Comparison of ENCODE assay signal across 1 cellular context in genomic region chr19:47718427-47719046, GRCh38.
TF ChIP-seq lines count a peak whose summit lies in the region.
"Not testable (repeated sequence)": the region's sequence is repeated elsewhere in the genome, so short reads cannot be mapped to it uniquely, and the experiment has no call there.

No MANE protein-coding gene starts in this region.

TF ChIP-seq in HepG2, 621 proteins besides CTCF, POLR2A, EP300 and RAD21:
- not testable (repeated sequence) for TF ChIP-seq ATF7 (IDR thresholded peaks at IDR 0.05)
- 0 out of 2 replicates have a peak, but pooled peaks have one; percentile 20 for TF ChIP-seq ATF7 (CRISPR knock-in tag; IDR thresholded peaks at IDR 0.05)
- TF ChIP-seq ZNF263 (CRISPR knock-in tag; IDR thresholded peaks at IDR 0.05), result peak; percentile 43; the same call in 1 of the 2 replicates
- TF ChIP-seq ZNF563 (CRISPR knock-in tag; IDR thresholded peaks at IDR 0.05), result 0 out of 2 replicates have a peak, but pooled peaks have one; percentile 26
- peak; percentile 97 for TF ChIP-seq ZSCAN22 (CRISPR knock-in tag; IDR thresholded peaks at IDR 0.05)
- TF ChIP-seq, protein P1, sequence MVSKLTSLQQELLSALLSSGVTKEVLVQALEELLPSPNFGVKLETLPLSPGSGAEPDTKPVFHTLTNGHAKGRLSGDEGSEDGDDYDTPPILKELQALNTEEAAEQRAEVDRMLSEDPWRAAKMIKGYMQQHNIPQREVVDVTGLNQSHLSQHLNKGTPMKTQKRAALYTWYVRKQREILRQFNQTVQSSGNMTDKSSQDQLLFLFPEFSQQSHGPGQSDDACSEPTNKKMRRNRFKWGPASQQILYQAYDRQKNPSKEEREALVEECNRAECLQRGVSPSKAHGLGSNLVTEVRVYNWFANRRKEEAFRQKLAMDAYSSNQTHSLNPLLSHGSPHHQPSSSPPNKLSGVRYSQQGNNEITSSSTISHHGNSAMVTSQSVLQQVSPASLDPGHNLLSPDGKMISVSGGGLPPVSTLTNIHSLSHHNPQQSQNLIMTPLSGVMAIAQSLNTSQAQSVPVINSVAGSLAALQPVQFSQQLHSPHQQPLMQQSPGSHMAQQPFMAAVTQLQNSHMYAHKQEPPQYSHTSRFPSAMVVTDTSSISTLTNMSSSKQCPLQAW (CRISPR knock-in tag; IDR thresholded peaks at IDR 0.05), result 0 out of 2 replicates have a peak, but pooled peaks have one; percentile 44
